ENCODE assay signal across 24 cellular contexts in genomic region chr5:1064383-1065142, GRCh38. TPM values are rescaled to one million over a fixed set of nuclear protein-coding genes. Genes with fewer than 3 reads are reported as not detected.
DNase-seq lines count a peak whose midpoint lies in the region; ATAC-seq and TF ChIP-seq lines count a peak whose summit lies in the region.
"Had no signal": no experiment of that assay in that cellular context is flagged by ENCODE, and none has a peak within 500 bp of the region (broad histone marks: within the 10 kb centered on the region; RNA-seq: fewer than 3 reads in every experiment).

No MANE protein-coding gene starts in this region.

- no peaks in the 10 kb centered on the region for H3K27me3 ChIP-seq in SK-N-SH (ENCODE audit: insufficient read depth)

- POLR2A ChIA-PET in SK-N-SH (lab: Yijun Ruan, JAX): no interaction called here

- H3K4me2 ChIP-seq in SK-N-SH: no peak overlapping the region
- H3K4me2 ChIP-seq: PC-9 had no signal

- no peak overlapping the region for H3K4me3 Mint-ChIP-seq in central memory CD8-positive, alpha-beta T cell
- no peak overlapping the region for H3K4me3 Mint-ChIP-seq in neural crest cell
- no peak overlapping the region for H3K4me3 Mint-ChIP-seq in activated T-cell treated with anti-CD3 and anti-CD28 coated beads, Interleukin-2, amount 50 U/mL, for 24 hours
- H3K4me3 Mint-ChIP-seq: H9 had no signal

- H3K4me1 Mint-ChIP-seq in central memory CD8-positive, alpha-beta T cell: no peaks in the 10 kb centered on the region
- peaks cover 17% of the 10 kb centered on the region for H3K4me1 Mint-ChIP-seq in neural crest cell
- H3K4me1 Mint-ChIP-seq in activated T-cell treated with anti-CD3 and anti-CD28 coated beads, Interleukin-2, amount 50 U/mL, for 24 hours (ENCODE audit: low read depth): no peaks in the 10 kb centered on the region

- no peaks in the 10 kb centered on the region for H3K9me3 Mint-ChIP-seq in central memory CD8-positive, alpha-beta T cell
- H3K9me3 Mint-ChIP-seq in neural crest cell: no peaks in the 10 kb centered on the region
- H3K9me3 Mint-ChIP-seq in activated T-cell treated with anti-CD3 and anti-CD28 coated beads, Interleukin-2, amount 50 U/mL, for 24 hours: no peaks in the 10 kb centered on the region
- H3K9me3 Mint-ChIP-seq: H9 had no signal

- no peaks in the 10 kb centered on the region for H3K27me3 Mint-ChIP-seq in central memory CD8-positive, alpha-beta T cell
- H3K27me3 Mint-ChIP-seq in neural crest cell (ENCODE audit: low read depth): no peaks in the 10 kb centered on the region
- no peaks in the 10 kb centered on the region for H3K27me3 Mint-ChIP-seq in activated T-cell treated with anti-CD3 and anti-CD28 coated beads, Interleukin-2, amount 50 U/mL, for 24 hours

- no peak overlapping the region for H3K4me3 ChIP-seq in SK-N-SH (ENCODE audit: low read depth in 2 of 2, low read length in 1 of 2)
- H3K4me3 ChIP-seq: GM23248, PC-9 had no signal

- no peak for TF ChIP-seq CTCF in SK-N-SH (IDR thresholded peaks at IDR 0.05)
- TF ChIP-seq CTCF in neural crest cell (conservative IDR thresholded peaks at IDR 0.05): no peak

- H3K9ac ChIP-seq in SK-N-SH: no peak overlapping the region
- H3K9ac ChIP-seq: GM23248 had no signal

- H3K36me3 Mint-ChIP-seq in central memory CD8-positive, alpha-beta T cell (ENCODE audit: insufficient read depth): peaks cover 4% of the 10 kb centered on the region
- H3K36me3 Mint-ChIP-seq in neural crest cell (ENCODE audit: low read depth): no peaks in the 10 kb centered on the region
- peaks cover 61% of the 10 kb centered on the region for H3K36me3 Mint-ChIP-seq in activated T-cell treated with anti-CD3 and anti-CD28 coated beads, Interleukin-2, amount 50 U/mL, for 24 hours (ENCODE audit: low read depth)

- no peaks in the 10 kb centered on the region for H3K36me3 ChIP-seq in SK-N-SH (replicated peaks in 1 of 2; ENCODE audit: control insufficient read depth in 1 of 2, insufficient read depth in 2 of 2, low read length in 1 of 2)

- TF ChIP-seq EP300 in SK-N-SH (IDR thresholded peaks at IDR 0.05; ENCODE audit: borderline replicate concordance in 1 of 2, low read depth in 1 of 2, low read length in 1 of 2): no peak

- no peaks in the 10 kb centered on the region for H4K20me1 ChIP-seq in SK-N-SH (ENCODE audit: insufficient read depth)

- no peak for ATAC-seq in SK-N-SH treated with all-trans-retinoic acid at 6 μM for 48 hours
- ATAC-seq in central memory CD8-positive, alpha-beta T cell (replicated peaks; ENCODE audit: extremely low read depth, poor library complexity, severe bottlenecking): no peak

- WGBS in SK-N-SH (ENCODE audit: low lambda C conversion rate): 81% methylated on average over 47 of the region's 49 CpGs

- no peaks in the 10 kb centered on the region for H3K9me3 ChIP-seq in SK-N-SH

- H3F3A ChIP-seq in SK-N-SH (replicated peaks; ENCODE audit: insufficient read depth): no peaks in the 10 kb centered on the region

- no peaks in the 10 kb centered on the region for H3K79me2 ChIP-seq in SK-N-SH (ENCODE audit: insufficient read depth)

- no peak for TF ChIP-seq RAD21 in SK-N-SH (IDR thresholded peaks at IDR 0.05; ENCODE audit: low read length)

- DNase-seq in SK-N-SH: peak; percentile 25
- DNase-seq in 8988T: peak; percentile 32
- no peak for DNase-seq in central memory CD8-positive, alpha-beta T cell (ENCODE audit: low spot score in 2 of 2)
- DNase-seq in neural crest cell (ENCODE audit: low read depth, low spot score): no peak
- DNase-seq in activated T-cell treated with anti-CD3 and anti-CD28 coated beads, Interleukin-2, amount 50 U/mL, for 24 hours: no peak
- no peak for DNase-seq in HUDEP-2 (lab: John Stamatoyannopoulos, UW; ENCODE audit: unreplicated experiment in 76 of 76)
- no peak for DNase-seq in MV-4-11 (lab: John Stamatoyannopoulos, UW)
- DNase-seq: ACHN, GM23248, H9, KBM-7, NCI-H1105 treated with DMSO at 0.1 percent for 48 hours, NCI-H146, NCI-H1930, NCI-H2107, NCI-H446 treated with DMSO at 0.1 percent for 48 hours, NCI-H526, NCI-H82, PC-9, SHP77 had no signal

- CTCF ChIA-PET in SK-N-SH (lab: Yijun Ruan, JAX): no interaction called here

- H3K4me1 ChIP-seq in SK-N-SH (ENCODE audit: control insufficient read depth in 1 of 2, insufficient read depth in 2 of 2, low read depth in 1 of 2, low read length in 1 of 2): no peaks in the 10 kb centered on the region

- no peak overlapping the region for H3K27ac ChIP-seq in SK-N-SH (ENCODE audit: low read depth in 2 of 2, low read length in 1 of 2)
- H3K27ac ChIP-seq: 22Rv1, GM23248, PC-9 had no signal

- H2AFZ ChIP-seq in SK-N-SH (ENCODE audit: low read depth): no peak overlapping the region
- H2AFZ ChIP-seq: GM23248, PC-9 had no signal

- H3K27ac Mint-ChIP-seq in central memory CD8-positive, alpha-beta T cell (ENCODE audit: low read depth): peak overlapping the region; percentile 88
- H3K27ac Mint-ChIP-seq in neural crest cell (ENCODE audit: unreplicated experiment): peak overlapping the region; percentile 86
- no peak overlapping the region for H3K27ac Mint-ChIP-seq in activated T-cell treated with anti-CD3 and anti-CD28 coated beads, Interleukin-2, amount 50 U/mL, for 24 hours

- no peaks in the 10 kb centered on the region for H3K9me2 ChIP-seq in SK-N-SH

TF ChIP-seq in SK-N-SH, 30 proteins besides CTCF, POLR2A, EP300 and RAD21 (continues in another document):
- TF ChIP-seq TCF12 (IDR thresholded peaks at IDR 0.05) (no peak), EZH2phosphoT487 (IDR thresholded peaks at IDR 0.05; ENCODE audit: borderline replicate concordance, low read depth) (no peak), RFX5 (IDR thresholded peaks at IDR 0.05; ENCODE audit: low read length) (no peak), TAF1 (IDR thresholded peaks at IDR 0.05; ENCODE audit: borderline replicate concordance, low read depth, low read length) (no peak), IRF3 (IDR thresholded peaks at IDR 0.05; ENCODE audit: low read depth, low read length) (no peak), NRF1 (IDR thresholded peaks at IDR 0.05; ENCODE audit: low read depth, low read length) (no peak), SIN3A (IDR thresholded peaks at IDR 0.05; ENCODE audit: borderline replicate concordance, low read depth, low read length) (no peak), FOXM1 (IDR thresholded peaks at IDR 0.05; ENCODE audit: low read depth) (no peak), USF1 (IDR thresholded peaks at IDR 0.05; ENCODE audit: borderline replicate concordance, low read depth) (no peak), MXI1 (IDR thresholded peaks at IDR 0.05; ENCODE audit: low read depth, low read length) (no peak)

TF ChIP-seq in SK-N-SH treated with all-trans-retinoic acid at 6 μM for 48 hours, 23 proteins besides CTCF, POLR2A, EP300 and RAD21 (continues in another document):
- TF ChIP-seq ESRRG (CRISPR knock-in tag; IDR thresholded peaks at IDR 0.05): no peak
- no peak for TF ChIP-seq ARNTL (CRISPR knock-in tag; IDR thresholded peaks at IDR 0.05; ENCODE audit: borderline replicate concordance, low read depth)
- TF ChIP-seq TOX (CRISPR knock-in tag; IDR thresholded peaks at IDR 0.05; ENCODE audit: borderline replicate concordance): no peak
- no peak for TF ChIP-seq ZNF70 (CRISPR knock-in tag; IDR thresholded peaks at IDR 0.05)
- no peak for TF ChIP-seq ISL1 (CRISPR knock-in tag; IDR thresholded peaks at IDR 0.05)
- TF ChIP-seq GLIS3 (CRISPR knock-in tag; IDR thresholded peaks at IDR 0.05): no peak
- TF ChIP-seq CSDC2 (CRISPR knock-in tag; IDR thresholded peaks at IDR 0.05): no peak
- TF ChIP-seq ZFP3 (CRISPR knock-in tag; IDR thresholded peaks at IDR 0.05): no peak
- no peak for TF ChIP-seq CREB5 (CRISPR knock-in tag; IDR thresholded peaks at IDR 0.05; ENCODE audit: low read depth)
- TF ChIP-seq TCF4 (CRISPR knock-in tag; IDR thresholded peaks at IDR 0.05; ENCODE audit: borderline replicate concordance): no peak
- no peak for TF ChIP-seq OSR1 (CRISPR knock-in tag; IDR thresholded peaks at IDR 0.05)
- TF ChIP-seq POU6F1 (CRISPR knock-in tag; IDR thresholded peaks at IDR 0.05; ENCODE audit: borderline replicate concordance, low read depth): no peak

RNA-seq across cellular contexts. Expression of gene SLC12A7, which starts 47.3 kb away (rescaled TPM):
- polyA plus RNA-seq in SK-N-SH (2012; rRNA removed): 2.3 and 2.6 TPM in 2 replicates
- polyA plus RNA-seq in SK-N-SH (2012; cell fraction: cytosol; rRNA removed): 0.97 and 1.5 TPM in 2 replicates
- 7.4 and 9.0 TPM in 2 replicates for polyA plus RNA-seq in SK-N-SH (2012; cell fraction: nucleus; rRNA removed)
- 34.7 and 40.7 TPM in 2 replicates for total RNA-seq in neural crest cell

RNA-seq across cellular contexts. Expression of gene NKD2, which starts 56.0 kb away (rescaled TPM):
- not detected in 2 replicates for polyA plus RNA-seq in SK-N-SH (2012; rRNA removed)
- polyA plus RNA-seq in SK-N-SH (2012; cell fraction: cytosol; rRNA removed): not detected in 2 replicates
- polyA plus RNA-seq in SK-N-SH (2012; cell fraction: nucleus; rRNA removed): 0.06 TPM in 1 of 2 replicates, not detected in the other
- total RNA-seq in neural crest cell: 15.6 and 20.6 TPM in 2 replicates
- total RNA-seq: GM23248, LHCN-M2 had no signal
- polyA plus RNA-seq: BJ, GM23248 had no signal

Comparison
In these comparisons a context has a peak if more than half of its experiments do, and no peak if none do; other contexts are left out.
1. DNase-seq: peak in SK-N-SH (single experiment) and 8988T (single experiment); none in central memory CD8-positive, alpha-beta T cell (0 of 2), neural crest cell (single experiment), activated T-cell treated with anti-CD3 and anti-CD28 coated beads, Interleukin-2, amount 50 U/mL, for 24 hours (single experiment), HUDEP-2 (0 of 76) and MV-4-11 (single experiment).